Comparison of ENCODE assay signal across 8 cellular contexts in genomic region chr3:45387636-45388348, GRCh38. TPM values are rescaled to one million over a fixed set of nuclear protein-coding genes. Genes with fewer than 3 reads are reported as not detected.
A peak's percentile ranks its signal among the peaks of the same experiment; 100 is the strongest.
DNase-seq lines count a peak whose midpoint lies in the region; ATAC-seq and TF ChIP-seq lines count a peak whose summit lies in the region.

No MANE protein-coding gene starts in this region.

- H3K4me1 ChIP-seq in mucosa of rectum (ENCODE audit: control insufficient read depth in 2 of 2, insufficient read depth in 2 of 2, low read length in 2 of 2), result peaks cover 11% of the 10 kb centered on the region in 2 donors

- peak overlapping the region in 1 of 2 donors; percentile 43 for H3K9ac ChIP-seq in mucosa of rectum (ENCODE audit: low read depth in 1 of 2, low read length in 2 of 2)

- peaks cover 15% of the 10 kb centered on the region for H3K27me3 Mint-ChIP-seq in brain

- peaks cover 36% of the 10 kb centered on the region for H3K4me1 Mint-ChIP-seq in brain

- H3K27ac Mint-ChIP-seq in brain, result peak overlapping the region; percentile 85 to 98 (median 96)

- H3K27me3 ChIP-seq in mucosa of rectum (ENCODE audit: control insufficient read depth in 2 of 2, insufficient read depth in 2 of 2, low read length in 2 of 2), result no peaks in the 10 kb centered on the region

- peak overlapping the region in 1 of 2 donors; percentile 28 for H3K27ac ChIP-seq in mucosa of rectum (ENCODE audit: low read depth in 2 of 2, low read length in 2 of 2)

- peak overlapping the region; percentile 98 to 99 (median 98) for H3K4me3 Mint-ChIP-seq in brain

- no peaks in the 10 kb centered on the region for H3K9me3 Mint-ChIP-seq in brain

- H3K9me3 ChIP-seq in mucosa of rectum (ENCODE audit: control insufficient read depth in 2 of 2, low read length in 2 of 2), result no peaks in the 10 kb centered on the region

- DNase-seq in GM12864 (ENCODE audit: low read depth), result no peak
- no peak for DNase-seq in KG1 (lab: John Stamatoyannopoulos, UW)
- no peak for DNase-seq in NCI-H2227 treated with DMSO at 0.1 percent for 48 hours (lab: John Stamatoyannopoulos, UW)
- no peak for DNase-seq in NCI-H2081 treated with DMSO at 0.1 percent for 48 hours (lab: John Stamatoyannopoulos, UW)

- H3K36me3 Mint-ChIP-seq in brain, result peaks cover 10% of the 10 kb centered on the region

- TF ChIP-seq CTCF in GM12864 (IDR thresholded peaks at IDR 0.05; ENCODE audit: low read depth, low read length, missing control alignments) (no peak), brain (conservative IDR thresholded peaks at IDR 0.05) (no peak)

- H3K4me3 ChIP-seq in GM12864 (ENCODE audit: low read depth, low read length) (peak overlapping the region; percentile 94), mucosa of rectum (ENCODE audit: low read length in 2 of 2) (peak overlapping the region; percentile 56 to 99)

- ATAC-seq in HG02981 (IDR thresholded peaks at IDR 0.05; ENCODE audit: unreplicated experiment) (peak; percentile 6), GM19328 (IDR thresholded peaks at IDR 0.05; ENCODE audit: unreplicated experiment) (no peak)

- H3K36me3 ChIP-seq in mucosa of rectum (ENCODE audit: control insufficient read depth in 2 of 2, insufficient read depth in 2 of 2, low read length in 2 of 2), result peaks cover 0 to 9% of the 10 kb centered on the region in 2 donors

RNA-seq across cellular contexts. Expression of gene LARS2, which starts 0.6 kb away (rescaled TPM):
- polyA plus RNA-seq in brain (ENCODE audit: insufficient read depth, low read depth, low replicate concordance), result 13.1 TPM
